In genomic region chr7:1074018-1074417, GRCh38 we compare ENCODE assay signal across 2 cellular contexts. TPM values are rescaled to one million over a fixed set of nuclear protein-coding genes. Genes with fewer than 3 reads are reported as not detected.
"Had no signal": no experiment of that assay in that cellular context is flagged by ENCODE, and none has a peak within 500 bp of the region (broad histone marks: within the 10 kb centered on the region; RNA-seq: fewer than 3 reads in every experiment).

No MANE protein-coding gene starts in this region.

RNA-seq across cellular contexts. Expression of gene GPR146, which starts 29.7 kb away (rescaled TPM):
- total RNA-seq: fibroblast of villous mesenchyme, foreskin keratinocyte had no signal
- polyA plus RNA-seq: foreskin keratinocyte had no signal
